ENCODE assay signal across 8 cellular contexts in genomic region chr20:36808317-36809257, GRCh38. TPM values are rescaled to one million over a fixed set of nuclear protein-coding genes. Genes with fewer than 3 reads are reported as not detected.
DNase-seq lines count a peak whose midpoint lies in the region; ATAC-seq and TF ChIP-seq lines count a peak whose summit lies in the region.

No MANE protein-coding gene starts in this region.

- H3K4me2 ChIP-seq in H9 (ENCODE audit: insufficient read depth, insufficient read length, low read length) (no peak overlapping the region), SU-DHL-6 (ENCODE audit: low read depth, low read length, poor library complexity, severe bottlenecking) (no peak overlapping the region)

- DNase-seq in AG08396 (ENCODE audit: low spot score) = peak; percentile 77
- DNase-seq in H9 = peak; percentile 82
- DNase-seq in activated naive CD8-positive, alpha-beta T cell treated with anti-CD3 and anti-CD28 coated beads for 36 hours = peak; percentile 67
- peak; percentile 77 for DNase-seq in left cardiac atrium
- DNase-seq in spleen = peak; percentile 92
- DNase-seq in NCI-H1048 (lab: John Stamatoyannopoulos, UW) = no peak

- no peak overlapping the region for H2AFZ ChIP-seq in H9 (ENCODE audit: low read length)
- no peak overlapping the region for H2AFZ ChIP-seq in SU-DHL-6 (ENCODE audit: low read depth, low read length, severe bottlenecking)

- no peaks in the 10 kb centered on the region for H3K79me2 ChIP-seq in H9 (ENCODE audit: insufficient read depth, low read length)
- H3K79me2 ChIP-seq in SU-DHL-6 (ENCODE audit: insufficient read depth, low read length) = no peaks in the 10 kb centered on the region

- H3K14ac ChIP-seq in H9 (ENCODE audit: insufficient read depth, low read length) = no peak overlapping the region

- no peak overlapping the region for H3K18ac ChIP-seq in H9 (ENCODE audit: insufficient read length, low read depth, low read length)

- no peak overlapping the region for H3K4me3 Mint-ChIP-seq in H9
- H3K4me3 Mint-ChIP-seq in activated naive CD8-positive, alpha-beta T cell treated with anti-CD3 and anti-CD28 coated beads for 36 hours = no peak overlapping the region

- no peak overlapping the region for H4K8ac ChIP-seq in H9 (replicated peaks; ENCODE audit: insufficient read length, low read depth, low read length)

- H3K4me1 ChIP-seq in H9 (ENCODE audit: insufficient read depth, low read length) = no peaks in the 10 kb centered on the region
- H3K4me1 ChIP-seq in spleen = peaks cover 0 to 10% (median 3%) of the 10 kb centered on the region in 6 donors

- H2BK5ac ChIP-seq in H9 (ENCODE audit: insufficient read length, low read length) = no peak overlapping the region

- ATAC-seq in left cardiac atrium (peak; percentile 38 to 52), HG02938 (IDR thresholded peaks at IDR 0.05; ENCODE audit: unreplicated experiment) (no peak)

- TF ChIP-seq CTCF in H9 (conservative IDR thresholded peaks at IDR 0.05) (peak; percentile 92), SU-DHL-6 (IDR thresholded peaks at IDR 0.05; ENCODE audit: insufficient read depth, low read length, poor library complexity, severe bottlenecking) (peak; percentile 88), spleen (IDR thresholded peaks at IDR 0.05 in 8 of 11, conservative IDR thresholded peaks at IDR 0.05 in 3 of 11) (peak; percentile 31 to 88 (median 72))

- H3K23ac ChIP-seq in H9 (ENCODE audit: insufficient read length, low read depth, low read length) = no peak overlapping the region

- H3K36me3 Mint-ChIP-seq in H9 (ENCODE audit: insufficient read depth in 1 of 3, low read depth in 3 of 3) = peaks cover 11 to 73% (median 70%) of the 10 kb centered on the region in 3 experiments; a peak in 6 of 7 replicates
- H3K36me3 Mint-ChIP-seq in activated naive CD8-positive, alpha-beta T cell treated with anti-CD3 and anti-CD28 coated beads for 36 hours = peaks cover 3% of the 10 kb centered on the region

- 0 out of 4 replicates have a peak, but pooled peaks cover 0 to 2% of the 10 kb centered on the region in 2 experiments for H3K4me1 Mint-ChIP-seq in H9
- H3K4me1 Mint-ChIP-seq in activated naive CD8-positive, alpha-beta T cell treated with anti-CD3 and anti-CD28 coated beads for 36 hours = peaks cover 2% of the 10 kb centered on the region

- H3K79me1 ChIP-seq in H9 (ENCODE audit: insufficient read depth, low read depth, low read length, poor library complexity, severe bottlenecking) = no peaks in the 10 kb centered on the region

- H2BK20ac ChIP-seq in H9 (ENCODE audit: low read depth, low read length, poor library complexity, severe bottlenecking) = no peak overlapping the region

- H2BK15ac ChIP-seq in H9 (ENCODE audit: low read depth, low read length) = no peak overlapping the region

- H3K9me3 ChIP-seq in H9 (ENCODE audit: control insufficient read depth, low read depth, low read length) (no peaks in the 10 kb centered on the region), SU-DHL-6 (ENCODE audit: insufficient read depth, low read length) (no peaks in the 10 kb centered on the region), spleen (no peaks in the 10 kb centered on the region)

- H3K27ac Mint-ChIP-seq in H9 = peak overlapping the region in 1 of 3 experiments; percentile 40; a peak in 2 of 7 replicates
- no peak overlapping the region for H3K27ac Mint-ChIP-seq in activated naive CD8-positive, alpha-beta T cell treated with anti-CD3 and anti-CD28 coated beads for 36 hours

- H3K4ac ChIP-seq in H9 (ENCODE audit: low read depth, low read length) = no peak overlapping the region

- H3F3A ChIP-seq in SU-DHL-6 (ENCODE audit: insufficient read depth) = no peaks in the 10 kb centered on the region

- no peak overlapping the region for H3K56ac ChIP-seq in H9 (ENCODE audit: insufficient read length, low read depth, low read length)

- H3K36me3 ChIP-seq in SU-DHL-6 (ENCODE audit: low read length) (peaks cover 14% of the 10 kb centered on the region; the same call in 1 of the 2 replicates), spleen (peaks cover 0 to 97% (median 40%) of the 10 kb centered on the region in 6 donors)

- intact Hi-C loops in left cardiac atrium (cut with DNase I) = no loop called here
- intact Hi-C loops in spleen (cut with DNase I; ENCODE audit: low total_unique reads) = no loop called here

- H3K9ac ChIP-seq in H9 (ENCODE audit: extremely low read depth, insufficient read length, low read length) = no peak overlapping the region
- H3K9ac ChIP-seq in SU-DHL-6 (ENCODE audit: low read length) = no peak overlapping the region

- H3K4me3 ChIP-seq in SU-DHL-6 (ENCODE audit: insufficient read depth, low read length, poor library complexity, severe bottlenecking) (no peak overlapping the region), spleen (no peak overlapping the region)

- no peaks in the 10 kb centered on the region for H4K20me1 ChIP-seq in H9 (ENCODE audit: control insufficient read depth, insufficient read depth, insufficient read length)
- H4K20me1 ChIP-seq in SU-DHL-6 (ENCODE audit: low read depth, low read length) = no peaks in the 10 kb centered on the region

- H3K9me2 ChIP-seq in SU-DHL-6 (replicated peaks; ENCODE audit: insufficient read depth, low read length) = no peaks in the 10 kb centered on the region

- no peak overlapping the region for H3T11ph ChIP-seq in H9 (ENCODE audit: low read length)

- no peaks in the 10 kb centered on the region for H3K27me3 Mint-ChIP-seq in H9 (ENCODE audit: low read depth)
- no peaks in the 10 kb centered on the region for H3K27me3 Mint-ChIP-seq in activated naive CD8-positive, alpha-beta T cell treated with anti-CD3 and anti-CD28 coated beads for 36 hours

- H3K9me3 Mint-ChIP-seq in H9 = no peaks in the 10 kb centered on the region
- H3K9me3 Mint-ChIP-seq in activated naive CD8-positive, alpha-beta T cell treated with anti-CD3 and anti-CD28 coated beads for 36 hours = no peaks in the 10 kb centered on the region

- H2BK12ac ChIP-seq in H9 (ENCODE audit: insufficient read length, low read depth, low read length) = no peak overlapping the region

- no peak for TF ChIP-seq POLR2A in spleen (IDR thresholded peaks at IDR 0.05)

- no peak overlapping the region for H2BK120ac ChIP-seq in H9 (ENCODE audit: low read depth, low read length, poor library complexity, severe bottlenecking)

- H3K27ac ChIP-seq in H9 (ENCODE audit: insufficient read length, low read depth, low read length) (no peak overlapping the region), SU-DHL-6 (ENCODE audit: low read depth, low read length) (no peak overlapping the region), spleen (peak overlapping the region in 3 of 8 donors; percentile 36 to 50 (median 40))

- no peak overlapping the region for H2AK5ac ChIP-seq in H9 (ENCODE audit: insufficient read length, low read length)

- WGBS in H9 (ENCODE audit: extremely low coverage, insufficient read length, low lambda C conversion rate) = no CpG with 5 or more reads among the region's 19 CpGs
- WGBS in spleen, 5 donors = 69 to 79% (median 70%) methylated on average over 16 to 19 of the region's 19 CpGs

- H3K23me2 ChIP-seq in H9 (ENCODE audit: insufficient read length, low read depth, low read length, poor library complexity, severe bottlenecking) = no peaks in the 10 kb centered on the region

- no peaks in the 10 kb centered on the region for H3K27me3 ChIP-seq in H9 (ENCODE audit: insufficient read depth, low read length)
- no peaks in the 10 kb centered on the region for H3K27me3 ChIP-seq in SU-DHL-6 (ENCODE audit: low read length)
- H3K27me3 ChIP-seq in spleen (replicated peaks in 1 of 7) = no peaks in the 10 kb centered on the region

- H4K5ac ChIP-seq in H9 (ENCODE audit: insufficient read length, low read depth, low read length) = no peak overlapping the region

- H4K91ac ChIP-seq in H9 (ENCODE audit: insufficient read length, low read depth, low read length) = no peak overlapping the region

RNA-seq across cellular contexts. Expression of gene DSN1, which starts 35.0 kb away (rescaled TPM):
- total RNA-seq in H9 (2021) (20.6 and 22.8 TPM in 2 replicates), left cardiac atrium (1 to 10 TPM; 5.0 to 6.7 TPM), spleen (10 to 100 TPM in 4 of 7 donors, 1 to 10 TPM in 3; 8.6 to 16.7 (median 10.5) TPM)
- 10 to 100 TPM; 19.9 to 21.8 TPM for total RNA-seq in activated naive CD8-positive, alpha-beta T cell treated with anti-CD3 and anti-CD28 coated beads for 36 hours
- polyA plus RNA-seq in spleen = 10 to 100 TPM; 12.6 to 16.6 (median 15.7) TPM
